In genomic region chr3:112132975-112133448, GRCh38 we compare ENCODE assay signal across 8 cellular contexts. TPM values are rescaled to one million over a fixed set of nuclear protein-coding genes. Genes with fewer than 3 reads are reported as not detected.
DNase-seq lines count a peak whose midpoint lies in the region; ATAC-seq and TF ChIP-seq lines count a peak whose summit lies in the region.

Gene GCSAM, minus strand, starts transcription at chr3:112133248. Its CDS starts 128 bp downstream, at chr3:112133120.

- no peaks in the 10 kb centered on the region for H3K9me3 ChIP-seq in effector memory CD4-positive, alpha-beta T cell (ENCODE audit: control insufficient read depth, low read length)

- peak within 1 kb of the TSS; percentile 50 for H3K4me3 ChIP-seq in effector memory CD4-positive, alpha-beta T cell (ENCODE audit: insufficient read depth, low read depth, low read length, poor library complexity, severe bottlenecking)

- H3K36me3 ChIP-seq in effector memory CD4-positive, alpha-beta T cell (ENCODE audit: control insufficient read depth, insufficient read depth, low read length) = no peaks in the 10 kb centered on the region

- TF ChIP-seq CTCF in omental fat pad (IDR thresholded peaks at IDR 0.05) = no peak

- DNase-seq in activated gamma-delta T cell treated with Interleukin-2 at 50 U/mL for 16 hours (peak; percentile 52), activated gamma-delta T cell (lab: John Stamatoyannopoulos, UW) (no peak), omental fat pad (ENCODE audit: low spot score) (no peak), NCI-H82 (lab: John Stamatoyannopoulos, UW) (no peak)
- peak; percentile 49 for DNase-seq in activated CD4-positive, CD25-positive, alpha-beta regulatory T cell treated with anti-CD3 and anti-CD28 coated beads, Interleukin-2, amount 50 U/mL, for 72 hours
- DNase-seq in effector memory CD4-positive, alpha-beta T cell = peak; percentile 44 to 64 (median 48)
- DNase-seq in stimulated activated CD4-positive, alpha-beta T cell treated with anti-CD3 and anti-CD28 coated beads, Interleukin-2, amount 100 ng/mL, for 24 hours = peak; percentile 58 to 64

- peaks cover 70% of the 10 kb centered on the region for H3K4me1 ChIP-seq in effector memory CD4-positive, alpha-beta T cell (ENCODE audit: control insufficient read depth, insufficient read depth, low read length, poor library complexity, severe bottlenecking)

- H3K27me3 ChIP-seq in effector memory CD4-positive, alpha-beta T cell (replicated peaks; ENCODE audit: control insufficient read depth, insufficient read depth, low read length, poor library complexity, severe bottlenecking) = no peaks in the 10 kb centered on the region

- peak within 1 kb of the TSS; percentile 86 for H3K27ac ChIP-seq in effector memory CD4-positive, alpha-beta T cell (ENCODE audit: insufficient read depth, low read length, poor library complexity, severe bottlenecking)

- ATAC-seq in HG03432 (IDR thresholded peaks at IDR 0.05; ENCODE audit: unreplicated experiment) = peak; percentile 77
- ATAC-seq in omental fat pad (ENCODE audit: low FRiP score) = no peak

RNA-seq across cellular contexts. Expression of gene GCSAM, which starts in this region (rescaled TPM):
- total RNA-seq in omental fat pad = under 1 TPM in 3 of 4 donors, not detected in 1; 0.47 to 0.88 (median 0.48) TPM

Comparison
In these comparisons a context has a peak if more than half of its experiments do, and no peak if none do; other contexts are left out.
1. DNase-seq: peak in activated gamma-delta T cell treated with Interleukin-2 at 50 U/mL for 16 hours (single experiment), activated CD4-positive, CD25-positive, alpha-beta regulatory T cell treated with anti-CD3 and anti-CD28 coated beads, Interleukin-2, amount 50 U/mL, for 72 hours (single experiment), effector memory CD4-positive, alpha-beta T cell (3 of 3) and stimulated activated CD4-positive, alpha-beta T cell treated with anti-CD3 and anti-CD28 coated beads, Interleukin-2, amount 100 ng/mL, for 24 hours (2 of 2); none in activated gamma-delta T cell (single experiment), omental fat pad (single experiment) and NCI-H82 (single experiment).